18 cellular contexts compared by ENCODE assay signal in genomic region chr3:123800352-123800682, GRCh38.
DNase-seq lines count a peak whose midpoint lies in the region; ATAC-seq, FAIRE-seq and TF ChIP-seq lines count a peak whose summit lies in the region.
"Had no signal": no experiment of that assay in that cellular context is flagged by ENCODE, and none has a peak within 500 bp of the region (broad histone marks: within the 10 kb centered on the region; RNA-seq: fewer than 3 reads in every experiment).

No MANE protein-coding gene starts in this region.

- H3K9ac ChIP-seq in subcutaneous abdominal adipose tissue (ENCODE audit: low read length in 5 of 5) (peak overlapping the region in 1 of 5 donors; percentile 63), mesendoderm (ENCODE audit: low read length) (no peak overlapping the region)

- H3F3A ChIP-seq in GM23338 (replicated peaks; ENCODE audit: low read depth): no peaks in the 10 kb centered on the region

- TF ChIP-seq CTCF in GM23338 (conservative IDR thresholded peaks at IDR 0.05; ENCODE audit: low read depth in 2 of 2) (no peak), astrocyte of the cerebellum (IDR thresholded peaks at IDR 0.05; ENCODE audit: low read depth, low read length, missing control alignments) (no peak)

- peaks cover 2% of the 10 kb centered on the region for H3K27me3 Mint-ChIP-seq in GM23338 (ENCODE audit: insufficient read depth, low read depth, poor library complexity)

- no peaks in the 10 kb centered on the region for H3K79me1 ChIP-seq in mesendoderm (ENCODE audit: low read length)

- H2BK120ac ChIP-seq in mesendoderm (ENCODE audit: low read depth, low read length): no peak overlapping the region

- no peaks in the 10 kb centered on the region for H3K9me3 ChIP-seq in subcutaneous abdominal adipose tissue (ENCODE audit: control insufficient read depth in 5 of 5, low read length in 5 of 5)

- no peaks in the 10 kb centered on the region for H3K79me2 ChIP-seq in GM23338 (replicated peaks; ENCODE audit: insufficient read depth)
- no peaks in the 10 kb centered on the region for H3K79me2 ChIP-seq in mesendoderm (ENCODE audit: control insufficient read depth, insufficient read depth, low read length)

- H3K4me1 Mint-ChIP-seq in GM23338: peaks cover 6% of the 10 kb centered on the region
- H3K4me1 Mint-ChIP-seq: activated CD4-positive, alpha-beta T cell treated with anti-CD3 and anti-CD28 coated beads, Interleukin-2, amount 10 ng/mL, durations not matched to agents 24 days and 14 days; CD8-positive, alpha-beta memory T cell; memory B cell had no signal

- no peak overlapping the region for H3K27ac Mint-ChIP-seq in GM23338
- H3K27ac Mint-ChIP-seq: activated CD4-positive, alpha-beta T cell treated with anti-CD3 and anti-CD28 coated beads, Interleukin-2, amount 10 ng/mL, durations not matched to agents 24 days and 14 days; CD8-positive, alpha-beta memory T cell; memory B cell had no signal

- H4K20me1 ChIP-seq in GM23338 (replicated peaks; ENCODE audit: insufficient read depth): no peaks in the 10 kb centered on the region; the same call in 1 of the 2 replicates

- FAIRE-seq in GM12892 (lab: Jason Lieb, UNC): no peak

- no peak overlapping the region for H2BK5ac ChIP-seq in mesendoderm (ENCODE audit: low read length)

- no peak overlapping the region for H3K56ac ChIP-seq in mesendoderm (ENCODE audit: low read length)

- H3K36me3 ChIP-seq in GM23338 (ENCODE audit: insufficient read depth) (no peaks in the 10 kb centered on the region), subcutaneous abdominal adipose tissue (ENCODE audit: control insufficient read depth in 5 of 5, insufficient read depth in 5 of 5, low read length in 5 of 5) (no peaks in the 10 kb centered on the region), mesendoderm (ENCODE audit: control insufficient read depth, insufficient read depth, low read length) (no peaks in the 10 kb centered on the region)

- no peak overlapping the region for H4K8ac ChIP-seq in mesendoderm (ENCODE audit: low read depth, low read length)

- DNase-seq in GM23338 (ENCODE audit: low spot score) (no peak), astrocyte of the cerebellum (ENCODE audit: low read depth) (no peak), left lobe of liver (ENCODE audit: low spot score) (no peak), GM12892 (ENCODE audit: insufficient read length) (no peak), mesendoderm (no peak), kidney glomerular epithelial cell (lab: John Stamatoyannopoulos, UW) (no peak)
- no peak for DNase-seq in stimulated activated CD4-positive, alpha-beta T cell treated with anti-CD3 and anti-CD28 coated beads, Interleukin-4, amount 100 ng/mL, for 1 hour
- DNase-seq: activated CD4-positive, alpha-beta T cell treated with anti-CD3 and anti-CD28 coated beads, Interleukin-2, amount 10 ng/mL, durations not matched to agents 24 days and 14 days; activated CD8-positive, alpha-beta memory T cell treated with anti-CD3 and anti-CD28 coated beads, Interleukin-2, amount 50 U/mL, for 4 hours; activated effector memory CD4-positive, alpha-beta T cell treated with Interleukin-2 at 50 U/mL for 16 hours; CD8-positive, alpha-beta memory T cell; effector CD8-positive, alpha-beta T cell; NCI-H1048; NCI-H2081 treated with DMSO at 0.1 percent for 48 hours; stimulated activated CD4-positive, alpha-beta T cell treated with anti-CD3 and anti-CD28 coated beads, Interleukin-12 subunit alpha, Interleukin-12 subunit beta, amount 100 ng/mL, for 4 hours; SW 1271 had no signal

- no peaks in the 10 kb centered on the region for H3K9me3 Mint-ChIP-seq in GM23338
- H3K9me3 Mint-ChIP-seq: activated CD4-positive, alpha-beta T cell treated with anti-CD3 and anti-CD28 coated beads, Interleukin-2, amount 10 ng/mL, durations not matched to agents 24 days and 14 days; CD8-positive, alpha-beta memory T cell; memory B cell had no signal

- H4K5ac ChIP-seq in mesendoderm (ENCODE audit: low read length): no peak overlapping the region

- H3K4me3 ChIP-seq in GM23338 (no peak overlapping the region), astrocyte of the cerebellum (ENCODE audit: low read depth, low read length) (peak overlapping the region; percentile 34), subcutaneous abdominal adipose tissue (ENCODE audit: low read depth in 1 of 5, low read length in 5 of 5) (peak overlapping the region in 3 of 5 donors; percentile 62 to 93 (median 68)), mesendoderm (ENCODE audit: low read length) (no peak overlapping the region)

- H3K4me2 ChIP-seq in GM23338: no peak overlapping the region
- H3K4me2 ChIP-seq in mesendoderm (ENCODE audit: low read length): no peak overlapping the region

- H3K4me1 ChIP-seq in GM23338 (ENCODE audit: insufficient read depth) (no peaks in the 10 kb centered on the region), subcutaneous abdominal adipose tissue (ENCODE audit: control insufficient read depth in 5 of 5, insufficient read depth in 5 of 5, low read length in 5 of 5) (peaks cover 4 to 32% (median 23%) of the 10 kb centered on the region in 5 donors), mesendoderm (ENCODE audit: control insufficient read depth, low read depth, low read length) (peaks cover 7% of the 10 kb centered on the region)

- WGBS in mesendoderm (ENCODE audit: extremely low coverage, insufficient coverage, low lambda C conversion rate): no CpG with 5 or more reads among the region's 2 CpGs

- in situ Hi-C loops in astrocyte of the cerebellum (cut with HindIII; ENCODE audit: low sequenced_read_pairs): no loop called here

- no peak overlapping the region for H3K18ac ChIP-seq in mesendoderm (ENCODE audit: low read length)

- H2BK15ac ChIP-seq in mesendoderm (replicated peaks; ENCODE audit: low read depth): no peak overlapping the region

- ATAC-seq in GM23338 (no peak), left lobe of liver (peak; percentile 8)

- H3K9me2 ChIP-seq in GM23338 (ENCODE audit: insufficient read depth): no peaks in the 10 kb centered on the region

- H3K27me3 ChIP-seq in GM23338 (ENCODE audit: insufficient read depth): no peaks in the 10 kb centered on the region
- no peaks in the 10 kb centered on the region for H3K27me3 ChIP-seq in subcutaneous abdominal adipose tissue (ENCODE audit: control insufficient read depth in 5 of 5, insufficient read depth in 4 of 5, low read length in 5 of 5)
- H3K27me3 ChIP-seq in mesendoderm (ENCODE audit: insufficient read depth, low read length, poor library complexity): no peaks in the 10 kb centered on the region

- H2AK5ac ChIP-seq in mesendoderm (ENCODE audit: low read length): no peak overlapping the region

- no peaks in the 10 kb centered on the region for H3K36me3 Mint-ChIP-seq in GM23338 (ENCODE audit: low read depth)
- H3K36me3 Mint-ChIP-seq: CD8-positive, alpha-beta memory T cell; memory B cell had no signal

- H3K4ac ChIP-seq in mesendoderm (ENCODE audit: low read depth, low read length): no peak overlapping the region

- no peak overlapping the region for H2AFZ ChIP-seq in GM23338

- H3K27ac ChIP-seq in GM23338 (ENCODE audit: low read depth) (0 out of 2 replicates have a peak overlapping the region, but pooled peaks have one; percentile 9), subcutaneous abdominal adipose tissue (ENCODE audit: low read depth, low read length) (peak overlapping the region; percentile 52), mesendoderm (ENCODE audit: low read depth, low read length) (no peak overlapping the region)

- H3K4me3 Mint-ChIP-seq in GM23338: no peak overlapping the region
- H3K4me3 Mint-ChIP-seq: activated CD4-positive, alpha-beta T cell treated with anti-CD3 and anti-CD28 coated beads, Interleukin-2, amount 10 ng/mL, durations not matched to agents 24 days and 14 days; CD8-positive, alpha-beta memory T cell; memory B cell had no signal

- no peak overlapping the region for H3K23ac ChIP-seq in mesendoderm (ENCODE audit: low read length)

- TF ChIP-seq POLR2A in GM12892 (IDR thresholded peaks at IDR 0.05; ENCODE audit: low read depth, low read length): no peak

Comparison
In these comparisons a context has a peak if more than half of its experiments do, and no peak if none do; other contexts are left out.
1. H3K4me3 ChIP-seq: peak in astrocyte of the cerebellum (single experiment) and subcutaneous abdominal adipose tissue (3 of 5); none in GM23338 (single experiment) and mesendoderm (single experiment).